ENCODE assay signal across 8 cellular contexts in the genomic region with DNA sequence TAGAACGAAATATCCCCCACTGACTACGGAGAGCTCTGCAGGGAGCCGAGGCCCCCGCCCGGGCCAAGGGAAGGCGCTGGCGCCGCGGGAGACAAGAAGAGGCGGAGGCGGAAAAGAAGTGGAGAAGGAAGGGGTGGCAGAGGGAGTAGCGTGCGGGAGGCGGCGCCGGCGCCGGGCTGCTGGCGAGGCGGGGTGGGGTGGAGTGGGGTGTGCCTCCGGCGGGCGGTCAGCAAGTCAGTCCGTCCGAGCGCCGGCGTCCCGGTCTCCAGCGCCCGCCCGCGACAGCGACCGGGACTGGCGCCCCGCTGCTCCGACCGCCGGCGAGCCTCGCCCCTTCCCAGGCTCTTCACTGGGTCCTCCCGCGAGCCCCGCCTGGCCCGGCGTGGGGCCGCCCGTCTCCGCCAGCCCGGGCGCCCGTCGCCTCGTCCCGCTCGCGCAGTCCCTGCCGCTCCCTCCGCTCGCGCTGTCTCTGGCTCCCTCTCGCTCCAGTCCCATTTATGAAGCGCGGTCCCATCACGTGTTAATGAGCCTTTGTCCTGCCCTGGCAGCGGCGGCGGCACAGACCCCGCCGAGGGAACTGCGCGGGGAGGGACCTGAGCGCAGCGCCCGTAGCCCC. TPM values are rescaled to one million over a fixed set of nuclear protein-coding genes. Genes with fewer than 3 reads are reported as not detected.
DNase-seq lines count a peak whose midpoint lies in the region; ATAC-seq and TF ChIP-seq lines count a peak whose summit lies in the region.

A gene (minus strand): TSS at position 471 of the 616 bp plus-strand sequence. CDS start 21,073 bp downstream, outside the sequence.

- H3K9me3 ChIP-seq in OCI-LY3 (ENCODE audit: insufficient read depth, low read length), result no peaks in the 10 kb centered on the region

- H3K36me3 ChIP-seq in OCI-LY3 (replicated peaks; ENCODE audit: low read depth, low read length), result no peaks in the 10 kb centered on the region

- no peak for TF ChIP-seq POLR2A in lower leg skin (IDR thresholded peaks at IDR 0.05)

- H3K4me1 ChIP-seq in OCI-LY3 (ENCODE audit: low read length), result peaks cover 9% of the 10 kb centered on the region; the same call in 1 of the 2 replicates

- H3K4me2 ChIP-seq in OCI-LY3 (ENCODE audit: low read length), result peak within 1 kb of the TSS; percentile 62

- H3K4me3 ChIP-seq in OCI-LY3 (ENCODE audit: low read length) (peak within 1 kb of the TSS; percentile 97), lower leg skin (ENCODE audit: low read depth, poor library complexity, severe bottlenecking) (peak within 1 kb of the TSS; percentile 51)

- peak; percentile 29 for TF ChIP-seq CTCF in OCI-LY3 (IDR thresholded peaks at IDR 0.05; ENCODE audit: low read depth, low read length)
- TF ChIP-seq CTCF in lower leg skin (IDR thresholded peaks at IDR 0.05), result no peak
- TF ChIP-seq CTCF in subcutaneous adipose tissue (IDR thresholded peaks at IDR 0.05; ENCODE audit: low read depth), result no peak

- H2AFZ ChIP-seq in OCI-LY3 (ENCODE audit: low read depth, low read length), result peak within 1 kb of the TSS; percentile 90

- H3K9ac ChIP-seq in OCI-LY3 (ENCODE audit: low read length), result peak within 1 kb of the TSS; percentile 83

- DNase-seq in Caki2 (ENCODE audit: low read depth) (peak; percentile 73), GM19238 (ENCODE audit: insufficient read length, low spot score) (peak; percentile 42), cerebellum (ENCODE audit: low spot score) (peak; percentile 71), lower leg skin (ENCODE audit: low spot score in 2 of 2) (peak in 1 of 2 donors; percentile 87), UCSD-AML1 (lab: John Stamatoyannopoulos, UW; ENCODE audit: unreplicated experiment) (no peak)

- H3K27me3 ChIP-seq in OCI-LY3 (ENCODE audit: low read depth, low read length), result peaks cover 17% of the 10 kb centered on the region

- ATAC-seq in HG03354 (IDR thresholded peaks at IDR 0.05; ENCODE audit: poor library complexity, severe bottlenecking, unreplicated experiment), result peak; percentile 55

- intact Hi-C loops in lower leg skin (cut with DNase I; ENCODE audit: low total_unique reads), result no loop called here

- H3K79me2 ChIP-seq in OCI-LY3 (ENCODE audit: low read length), result no peaks in the 10 kb centered on the region

- in situ Hi-C loops in Caki2 (cut with HindIII; ENCODE audit: low pct_unique_long_range_greater_than_20kb, low sequenced_read_pairs), result no loop called here

- 1% methylated on average over 16 to 50 of the region's 76 CpGs for WGBS in lower leg skin, 2 donors

- H3K27ac ChIP-seq in OCI-LY3 (ENCODE audit: low read length), result peak within 1 kb of the TSS; percentile 27

- no peaks in the 10 kb centered on the region for H4K20me1 ChIP-seq in OCI-LY3 (ENCODE audit: insufficient read depth, low read length)

RNA-seq across cellular contexts. Expression of the gene that starts here (rescaled TPM):
- total RNA-seq in Caki2 (2014; rRNA removed; shearing (Covaris generic); ENCODE audit: low replicate concordance), result 1.5 and 2.0 TPM in 2 replicates
- 225 TPM for total RNA-seq in cerebellum
- total RNA-seq in lower leg skin, result 10 to 100 TPM in 1 of 4 donors, 1 to 10 TPM in 3; 2.6 to 17.7 (median 5.0) TPM
- total RNA-seq in subcutaneous adipose tissue, result 10 to 100 TPM; 23.4 to 57.7 (median 35.0) TPM
